In genomic region chr1:184096580-184096979, GRCh38 we compare ENCODE assay signal across 1 cellular context. TPM values are rescaled to one million over a fixed set of nuclear protein-coding genes. Genes with fewer than 3 reads are reported as not detected.
"Had no signal": no experiment of that assay in that cellular context is flagged by ENCODE, and none has a peak within 500 bp of the region (broad histone marks: within the 10 kb centered on the region; RNA-seq: fewer than 3 reads in every experiment).

No MANE protein-coding gene starts in this region.

RNA-seq across cellular contexts. Expression of gene COLGALT2, which starts 59.1 kb away (rescaled TPM):
- total RNA-seq: bronchial epithelial cell had no signal
